ENCODE assay signal across 18 cellular contexts in the genomic region with DNA sequence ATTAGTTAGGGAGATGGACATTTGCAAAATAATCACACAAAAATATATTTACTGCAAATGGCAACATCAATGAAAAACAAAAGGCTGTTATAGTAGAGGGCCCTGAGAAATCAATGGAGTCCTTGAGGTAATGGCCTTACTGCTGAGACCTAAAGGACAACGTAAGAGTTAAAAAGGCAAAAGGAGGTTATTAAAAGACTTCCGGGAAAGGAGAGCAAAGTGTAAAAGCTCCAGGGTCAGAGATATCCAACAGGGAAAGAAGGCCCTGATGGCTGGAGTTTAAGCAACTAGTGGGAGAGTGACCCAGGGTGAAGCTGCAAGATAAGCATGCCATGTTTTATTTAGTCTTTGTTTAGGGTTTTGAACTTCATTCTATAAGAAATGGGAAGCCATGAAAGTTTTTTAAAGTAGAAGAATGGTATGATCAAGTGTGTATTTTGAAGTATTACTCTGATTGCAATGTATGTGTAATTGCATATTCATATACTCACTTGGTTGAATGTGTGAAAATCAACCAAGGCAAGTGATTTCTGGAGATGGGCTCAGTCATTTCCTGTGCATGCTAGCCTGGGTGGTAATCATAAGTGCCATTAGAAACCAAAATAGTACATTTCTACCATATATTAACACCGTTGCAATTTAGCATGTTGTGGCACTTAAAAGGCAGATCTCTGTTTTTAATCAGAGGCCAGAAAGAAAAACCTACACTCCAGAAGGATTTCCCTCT.
"Had no signal": no experiment of that assay in that cellular context is flagged by ENCODE, and none has a peak within 500 bp of the region (broad histone marks: within the 10 kb centered on the region; RNA-seq: fewer than 3 reads in every experiment).

No MANE protein-coding gene starts in this region.

- H3K9me3 ChIP-seq: ascending aorta, breast epithelium, gastrocnemius medialis, pancreas, thyroid gland had no signal

- DNase-seq: activated B cell treated with CpG ODN at 0.5 μM for 24 hours; activated CD4-positive, alpha-beta T cell treated with anti-CD3 and anti-CD28 coated beads, Interleukin-2, amount 10 ng/mL, durations not matched to agents 7 days and 5 days; activated naive CD4-positive, alpha-beta T cell treated with Interleukin-2 at 50 U/mL for 16 hours; activated T-cell treated with anti-CD3 and anti-CD28 coated beads for 4 hours; effector CD4-positive, alpha-beta T cell; gastrocnemius medialis; heart right ventricle; pancreas; stimulated activated CD4-positive, alpha-beta T cell treated with anti-CD3 and anti-CD28 coated beads, Interleukin-4, amount 100 ng/mL, for 24 hours; T-helper 9 cell; thyroid gland had no signal

- H3K27me3 ChIP-seq: ascending aorta, breast epithelium, gastrocnemius medialis, heart right ventricle, pancreas, thyroid gland had no signal

- H3K4me3 Mint-ChIP-seq: activated B cell treated with CpG ODN at 0.5 μM for 24 hours; activated CD4-positive, alpha-beta T cell treated with anti-CD3 and anti-CD28 coated beads, Interleukin-2, amount 10 ng/mL, durations not matched to agents 7 days and 5 days; memory B cell; stimulated activated memory B cell treated with anti-CD40 and anti-IgM and Interleukin-4, amounts not matched to agents 10 μg/mL and 1 μg/mL and 100 μg/mL, for 72 hours had no signal

- H3K27ac Mint-ChIP-seq: activated B cell treated with CpG ODN at 0.5 μM for 24 hours; activated CD4-positive, alpha-beta T cell treated with anti-CD3 and anti-CD28 coated beads, Interleukin-2, amount 10 ng/mL, durations not matched to agents 7 days and 5 days; activated T-helper 2 cell treated with anti-CD3 and anti-CD28 coated beads, Interferon-gamma antibody, Interleukin-2, Interleukin-4, amounts not matched to agents 10 μg/mL and 5 μg/mL and 100 μg/mL, durations not matched to agents 14 hours and 24 hours and 36 hours; memory B cell; stimulated activated memory B cell treated with anti-CD40 and anti-IgM and Interleukin-4, amounts not matched to agents 10 μg/mL and 1 μg/mL and 100 μg/mL, for 72 hours had no signal

- H3K9me3 Mint-ChIP-seq: activated B cell treated with CpG ODN at 0.5 μM for 24 hours; activated T-helper 2 cell treated with anti-CD3 and anti-CD28 coated beads, Interferon-gamma antibody, Interleukin-2, Interleukin-4, amounts not matched to agents 10 μg/mL and 5 μg/mL and 100 μg/mL, durations not matched to agents 14 hours and 24 hours and 36 hours; memory B cell; stimulated activated memory B cell treated with anti-CD40 and anti-IgM and Interleukin-4, amounts not matched to agents 10 μg/mL and 1 μg/mL and 100 μg/mL, for 72 hours had no signal

- H3K4me1 ChIP-seq: ascending aorta, breast epithelium, pancreas had no signal

- H3K4me3 ChIP-seq: ascending aorta, breast epithelium, gastrocnemius medialis, heart right ventricle, pancreas, thyroid gland had no signal

- H3K27me3 Mint-ChIP-seq: activated B cell treated with CpG ODN at 0.5 μM for 24 hours; activated CD4-positive, alpha-beta T cell treated with anti-CD3 and anti-CD28 coated beads, Interleukin-2, amount 10 ng/mL, durations not matched to agents 7 days and 5 days; stimulated activated memory B cell treated with anti-CD40 and anti-IgM and Interleukin-4, amounts not matched to agents 10 μg/mL and 1 μg/mL and 100 μg/mL, for 72 hours had no signal

- H3K27ac ChIP-seq: ascending aorta, breast epithelium, gastrocnemius medialis, heart right ventricle, pancreas, thyroid gland had no signal

- ATAC-seq: esophagus mucosa; gastrocnemius medialis; heart right ventricle; pancreas; sciatic nerve; stimulated activated memory B cell treated with anti-CD40 and anti-IgM and Interleukin-4, amounts not matched to agents 10 μg/mL and 1 μg/mL and 100 μg/mL, for 72 hours had no signal

- H3K36me3 ChIP-seq: ascending aorta, breast epithelium, gastrocnemius medialis, heart right ventricle, pancreas, thyroid gland had no signal
